In the genomic region with DNA sequence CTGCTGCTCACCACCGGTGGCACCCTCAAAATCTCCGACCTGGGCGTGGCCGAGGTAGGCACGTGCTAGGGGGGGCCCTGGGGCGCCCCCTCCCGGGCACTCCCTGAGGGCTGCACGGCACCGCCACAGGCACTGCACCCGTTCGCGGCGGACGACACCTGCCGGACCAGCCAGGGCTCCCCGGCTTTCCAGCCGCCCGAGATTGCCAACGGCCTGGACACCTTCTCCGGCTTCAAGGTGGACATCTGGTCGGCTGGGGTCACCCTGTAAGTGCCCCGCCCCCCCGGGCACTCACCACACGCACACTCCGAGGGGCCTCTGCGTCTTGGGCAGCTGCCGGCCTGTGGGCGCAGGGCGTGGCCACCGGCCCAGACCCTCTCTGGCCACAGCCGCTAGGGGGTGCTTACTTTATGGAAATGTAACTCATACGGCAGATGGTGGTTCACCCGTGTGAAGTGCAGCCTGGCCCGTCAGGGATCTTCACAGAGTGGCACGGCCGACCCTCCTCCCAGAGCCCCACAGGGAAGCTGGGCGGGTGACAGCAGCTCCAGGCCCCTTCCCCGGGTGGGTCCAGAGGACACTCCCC, we compare ENCODE assay signal across 2 cellular contexts.
TF ChIP-seq lines count a peak whose summit lies in the region.

No MANE protein-coding gene starts in this region.

TF ChIP-seq in SK-N-SH, 30 proteins besides CTCF, POLR2A, EP300 and RAD21:
- TF ChIP-seq, protein P1, sequence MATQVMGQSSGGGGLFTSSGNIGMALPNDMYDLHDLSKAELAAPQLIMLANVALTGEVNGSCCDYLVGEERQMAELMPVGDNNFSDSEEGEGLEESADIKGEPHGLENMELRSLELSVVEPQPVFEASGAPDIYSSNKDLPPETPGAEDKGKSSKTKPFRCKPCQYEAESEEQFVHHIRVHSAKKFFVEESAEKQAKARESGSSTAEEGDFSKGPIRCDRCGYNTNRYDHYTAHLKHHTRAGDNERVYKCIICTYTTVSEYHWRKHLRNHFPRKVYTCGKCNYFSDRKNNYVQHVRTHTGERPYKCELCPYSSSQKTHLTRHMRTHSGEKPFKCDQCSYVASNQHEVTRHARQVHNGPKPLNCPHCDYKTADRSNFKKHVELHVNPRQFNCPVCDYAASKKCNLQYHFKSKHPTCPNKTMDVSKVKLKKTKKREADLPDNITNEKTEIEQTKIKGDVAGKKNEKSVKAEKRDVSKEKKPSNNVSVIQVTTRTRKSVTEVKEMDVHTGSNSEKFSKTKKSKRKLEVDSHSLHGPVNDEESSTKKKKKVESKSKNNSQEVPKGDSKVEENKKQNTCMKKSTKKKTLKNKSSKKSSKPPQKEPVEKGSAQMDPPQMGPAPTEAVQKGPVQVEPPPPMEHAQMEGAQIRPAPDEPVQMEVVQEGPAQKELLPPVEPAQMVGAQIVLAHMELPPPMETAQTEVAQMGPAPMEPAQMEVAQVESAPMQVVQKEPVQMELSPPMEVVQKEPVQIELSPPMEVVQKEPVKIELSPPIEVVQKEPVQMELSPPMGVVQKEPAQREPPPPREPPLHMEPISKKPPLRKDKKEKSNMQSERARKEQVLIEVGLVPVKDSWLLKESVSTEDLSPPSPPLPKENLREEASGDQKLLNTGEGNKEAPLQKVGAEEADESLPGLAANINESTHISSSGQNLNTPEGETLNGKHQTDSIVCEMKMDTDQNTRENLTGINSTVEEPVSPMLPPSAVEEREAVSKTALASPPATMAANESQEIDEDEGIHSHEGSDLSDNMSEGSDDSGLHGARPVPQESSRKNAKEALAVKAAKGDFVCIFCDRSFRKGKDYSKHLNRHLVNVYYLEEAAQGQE (IDR thresholded peaks at IDR 0.05; ENCODE audit: low read depth, low read length): no peak
- TF ChIP-seq FOXM1 (IDR thresholded peaks at IDR 0.05; ENCODE audit: low read depth) (no peak), RFX5 (IDR thresholded peaks at IDR 0.05; ENCODE audit: low read length) (no peak)

TF ChIP-seq in SK-N-SH treated with all-trans-retinoic acid at 6 μM for 48 hours, 23 proteins besides CTCF, POLR2A, EP300 and RAD21 (continued from another document):
- TF ChIP-seq, protein P2, sequence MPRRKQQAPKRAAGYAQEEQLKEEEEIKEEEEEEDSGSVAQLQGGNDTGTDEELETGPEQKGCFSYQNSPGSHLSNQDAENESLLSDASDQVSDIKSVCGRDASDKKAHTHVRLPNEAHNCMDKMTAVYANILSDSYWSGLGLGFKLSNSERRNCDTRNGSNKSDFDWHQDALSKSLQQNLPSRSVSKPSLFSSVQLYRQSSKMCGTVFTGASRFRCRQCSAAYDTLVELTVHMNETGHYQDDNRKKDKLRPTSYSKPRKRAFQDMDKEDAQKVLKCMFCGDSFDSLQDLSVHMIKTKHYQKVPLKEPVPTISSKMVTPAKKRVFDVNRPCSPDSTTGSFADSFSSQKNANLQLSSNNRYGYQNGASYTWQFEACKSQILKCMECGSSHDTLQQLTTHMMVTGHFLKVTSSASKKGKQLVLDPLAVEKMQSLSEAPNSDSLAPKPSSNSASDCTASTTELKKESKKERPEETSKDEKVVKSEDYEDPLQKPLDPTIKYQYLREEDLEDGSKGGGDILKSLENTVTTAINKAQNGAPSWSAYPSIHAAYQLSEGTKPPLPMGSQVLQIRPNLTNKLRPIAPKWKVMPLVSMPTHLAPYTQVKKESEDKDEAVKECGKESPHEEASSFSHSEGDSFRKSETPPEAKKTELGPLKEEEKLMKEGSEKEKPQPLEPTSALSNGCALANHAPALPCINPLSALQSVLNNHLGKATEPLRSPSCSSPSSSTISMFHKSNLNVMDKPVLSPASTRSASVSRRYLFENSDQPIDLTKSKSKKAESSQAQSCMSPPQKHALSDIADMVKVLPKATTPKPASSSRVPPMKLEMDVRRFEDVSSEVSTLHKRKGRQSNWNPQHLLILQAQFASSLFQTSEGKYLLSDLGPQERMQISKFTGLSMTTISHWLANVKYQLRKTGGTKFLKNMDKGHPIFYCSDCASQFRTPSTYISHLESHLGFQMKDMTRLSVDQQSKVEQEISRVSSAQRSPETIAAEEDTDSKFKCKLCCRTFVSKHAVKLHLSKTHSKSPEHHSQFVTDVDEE (CRISPR knock-in tag; IDR thresholded peaks at IDR 0.05): no peak
- TF ChIP-seq CSDC2 (CRISPR knock-in tag; IDR thresholded peaks at IDR 0.05): no peak
- no peak for TF ChIP-seq BACH2 (CRISPR knock-in tag; IDR thresholded peaks at IDR 0.05; ENCODE audit: borderline replicate concordance)
- no peak for TF ChIP-seq ISL1 (CRISPR knock-in tag; IDR thresholded peaks at IDR 0.05)
TF ChIP-seq in SK-N-SH treated with all-trans-retinoic acid at 6 μM for 48 hours: peak in this region for 0.
